ENCODE assay signal across 8 cellular contexts in genomic region chrX:115940888-115941332, GRCh38.
DNase-seq lines count a peak whose midpoint lies in the region; ATAC-seq, FAIRE-seq and TF ChIP-seq lines count a peak whose summit lies in the region.

No MANE protein-coding gene starts in this region.

- no peaks in the 10 kb centered on the region for H3K9me3 ChIP-seq in heart right ventricle
- H3K9me3 ChIP-seq in left ventricle myocardium inferior (replicated peaks), result no peaks in the 10 kb centered on the region
- no peaks in the 10 kb centered on the region for H3K9me3 ChIP-seq in HepG2 (ENCODE audit: low read length)

- no peak overlapping the region for H2AFZ ChIP-seq in HepG2 (ENCODE audit: low read length)

- intact Hi-C loops in heart right ventricle (cut with DNase I) (loop anchor here in 1 of 10 donors (5.0 kb wide), 1 partner anchor 609 kb away; no protein-coding TSS in a partner anchor), left ventricle myocardium inferior (cut with micrococcal nuclease) (no loop called here), HepG2 (cut with micrococcal nuclease; ENCODE audit: unreplicated experiment) (no loop called here)

- peaks cover 0 to 4% (median 0%) of the 10 kb centered on the region in 9 donors for H3K36me3 ChIP-seq in heart right ventricle
- no peaks in the 10 kb centered on the region for H3K36me3 ChIP-seq in left ventricle myocardium inferior
- H3K36me3 ChIP-seq in HepG2 (replicated peaks in 1 of 2; ENCODE audit: control insufficient read depth in 1 of 2, insufficient read depth in 2 of 2, low read length in 2 of 2), result no peaks in the 10 kb centered on the region

- WGBS in heart right ventricle, 2 donors, result 75 to 79% methylated on average over 7 of the region's 7 CpGs
- WGBS in HepG2 (ENCODE audit: low lambda C conversion rate), result 0% methylated on average over 2 of the region's 7 CpGs

- TF ChIP-seq RAD21 in HepG2 (CRISPR knock-in tag; IDR thresholded peaks at IDR 0.05), result peak; percentile 69

- peak overlapping the region in 1 of 10 donors; percentile 19 for H3K4me3 ChIP-seq in heart right ventricle
- H3K4me3 ChIP-seq in left ventricle myocardium inferior, result no peak overlapping the region
- no peak overlapping the region for H3K4me3 ChIP-seq in astrocyte of the spinal cord (ENCODE audit: low read depth, low read length)
- peak overlapping the region; percentile 55 to 72 (median 62) for H3K4me3 ChIP-seq in HepG2 (replicated peaks in 1 of 3; ENCODE audit: insufficient read depth in 1 of 3, low read depth in 2 of 3, low read length in 3 of 3)

- H3K4me1 ChIP-seq in heart right ventricle, result peaks cover 0 to 19% (median 0%) of the 10 kb centered on the region in 9 donors
- H3K4me1 ChIP-seq in left ventricle myocardium inferior, result no peaks in the 10 kb centered on the region
- peaks cover 22% of the 10 kb centered on the region for H3K4me1 ChIP-seq in HepG2 (ENCODE audit: insufficient read depth, low read length)

- CTCF ChIA-PET in HepG2 (lab: Yijun Ruan, JAX; ENCODE audit: low intra/inter-chr PET ratio, low total read pairs), result no interaction called here

- TF ChIP-seq POLR2A in HepG2 (IDR thresholded peaks at IDR 0.05; ENCODE audit: insufficient read depth in 1 of 2, low read depth in 2 of 2, low read length in 2 of 2), result no peak

- peaks cover 0 to 41% (median 0%) of the 10 kb centered on the region in 7 donors for H3K27me3 ChIP-seq in heart right ventricle
- no peaks in the 10 kb centered on the region for H3K27me3 ChIP-seq in left ventricle myocardium inferior (ENCODE audit: low read depth)
- no peaks in the 10 kb centered on the region for H3K27me3 ChIP-seq in HepG2 (ENCODE audit: control insufficient read depth in 1 of 2, insufficient read depth in 2 of 2, low read length in 2 of 2)

- DNase-seq in heart right ventricle (peak in 1 of 2 donors; percentile 51), left ventricle myocardium inferior (no peak), NCI-H187 (lab: John Stamatoyannopoulos, UW) (peak; percentile 89 to 93), astrocyte of the spinal cord (ENCODE audit: low read depth, low spot score) (peak; percentile 45), HepG2 (ENCODE audit: low spot score) (peak; percentile 83), HuH-7.5 (ENCODE audit: low spot score) (no peak), NCI-H1105 treated with DMSO at 0.1 percent for 48 hours (lab: John Stamatoyannopoulos, UW) (no peak)

- H3K79me2 ChIP-seq in HepG2 (ENCODE audit: insufficient read depth, low read length), result no peaks in the 10 kb centered on the region

- TF ChIP-seq EP300 in HepG2 (IDR thresholded peaks at IDR 0.05; ENCODE audit: low read depth in 2 of 2, low read length in 2 of 2), result peak in 1 of 2 experiments; percentile 29; a peak in 1 of 4 replicates
- no peak for TF ChIP-seq EP300 in HepG2 (CRISPR knock-in tag; IDR thresholded peaks at IDR 0.05; ENCODE audit: borderline replicate concordance)

- TF ChIP-seq CTCF in heart right ventricle (IDR thresholded peaks at IDR 0.05) (peak in 5 of 9 donors; percentile 35 to 56 (median 43)), left ventricle myocardium inferior (IDR thresholded peaks at IDR 0.05; ENCODE audit: borderline replicate concordance) (no peak), astrocyte of the spinal cord (IDR thresholded peaks at IDR 0.05; ENCODE audit: low read depth, low read length) (peak; percentile 5), HepG2 (CRISPR knock-in tag; IDR thresholded peaks at IDR 0.05) (peak; percentile 88)

- ATAC-seq in heart right ventricle (peak in 6 of 8 donors; percentile 63 to 98 (median 86)), HG02870 (IDR thresholded peaks at IDR 0.05; ENCODE audit: unreplicated experiment) (peak; percentile 65), HepG2 (peak; percentile 98)

- peak; percentile 93 for FAIRE-seq in HepG2 (lab: Jason Lieb, UNC)

- BruUV-seq in HepG2 (replicated peaks; lab: Mats Ljungman, UMichigan), result no TSS peak

- H3K27ac ChIP-seq in heart right ventricle (peak overlapping the region in 1 of 10 donors; percentile 32), left ventricle myocardium inferior (replicated peaks) (no peak overlapping the region), HepG2 (ENCODE audit: extremely low read length, insufficient read depth, low read length) (peak overlapping the region; percentile 56)

- POLR2A ChIA-PET in HepG2 (lab: Yijun Ruan, JAX), result no interaction called here

- no peaks in the 10 kb centered on the region for H4K20me1 ChIP-seq in HepG2 (ENCODE audit: insufficient read depth, low read length)

- H3K9ac ChIP-seq in HepG2 (ENCODE audit: insufficient read depth, low read depth, low read length), result peak overlapping the region; percentile 79

- peak overlapping the region; percentile 84 for H3K4me2 ChIP-seq in HepG2 (ENCODE audit: low read depth, low read length)

- in situ Hi-C loops in astrocyte of the spinal cord (cut with HindIII; ENCODE audit: low sequenced_read_pairs), result no loop called here
- in situ Hi-C loops in HepG2 (cut with HindIII; ENCODE audit: extremely low pct_ligation_motif_present, low pct_unique_long_range_greater_than_20kb), result no loop called here

TF ChIP-seq in HepG2, 621 proteins besides CTCF, POLR2A, EP300 and RAD21 (continues in another document):
- TF ChIP-seq RBAK (CRISPR knock-in tag; IDR thresholded peaks at IDR 0.05), result no peak
- no peak for TF ChIP-seq FOXO4 (CRISPR knock-in tag; conservative IDR thresholded peaks at IDR 0.05)
- TF ChIP-seq ISL2 (CRISPR knock-in tag; IDR thresholded peaks at IDR 0.05), result no peak
- no peak for TF ChIP-seq TCF12 (IDR thresholded peaks at IDR 0.05)
- TF ChIP-seq TCF12 (CRISPR knock-in tag; IDR thresholded peaks at IDR 0.05), result no peak
- 0 out of 2 replicates have a peak, but pooled peaks have one; percentile 32 for TF ChIP-seq ELF3 (CRISPR knock-in tag; IDR thresholded peaks at IDR 0.05)
- no peak for TF ChIP-seq ZSCAN9 (CRISPR knock-in tag; IDR thresholded peaks at IDR 0.05; ENCODE audit: borderline replicate concordance)
- no peak for TF ChIP-seq ZNF605 (CRISPR knock-in tag; IDR thresholded peaks at IDR 0.05)
- TF ChIP-seq ZNF329 (CRISPR knock-in tag; IDR thresholded peaks at IDR 0.05; ENCODE audit: low read depth), result no peak
- TF ChIP-seq ZNF280B (CRISPR knock-in tag; IDR thresholded peaks at IDR 0.05; ENCODE audit: borderline replicate concordance), result no peak

Comparison
In these comparisons a context has a peak if more than half of its experiments do, and no peak if none do; other contexts are left out.
1. DNase-seq: peak in NCI-H187 (2 of 2), astrocyte of the spinal cord (single experiment) and HepG2 (single experiment); none in left ventricle myocardium inferior (single experiment), HuH-7.5 (single experiment) and NCI-H1105 treated with DMSO at 0.1 percent for 48 hours (single experiment).
2. H3K4me3 ChIP-seq: peak in HepG2 (3 of 3); none in left ventricle myocardium inferior (single experiment) and astrocyte of the spinal cord (single experiment).
3. Peak in every context shown above with its lines, with median percentiles within 50 percentile points of each other: ATAC-seq.